In genomic region chr14:31124197-31124596, GRCh38 we compare ENCODE assay signal across 1 cellular context.
TF ChIP-seq lines count a peak whose summit lies in the region.

No MANE protein-coding gene starts in this region.

TF ChIP-seq in HepG2, 621 proteins besides CTCF, POLR2A, EP300 and RAD21 (continued from another document):
- TF ChIP-seq ZSCAN25 (CRISPR knock-in tag; IDR thresholded peaks at IDR 0.05) = no peak
- no peak for TF ChIP-seq POGZ (CRISPR knock-in tag; IDR thresholded peaks at IDR 0.05)
- no peak for TF ChIP-seq ZNF382 (CRISPR knock-in tag; IDR thresholded peaks at IDR 0.05; ENCODE audit: borderline replicate concordance)
- TF ChIP-seq SYNCRIP (IDR thresholded peaks at IDR 0.05; ENCODE audit: insufficient read depth, low read depth, low read length) = no peak
- TF ChIP-seq ZNF121 (CRISPR knock-in tag; IDR thresholded peaks at IDR 0.05) = no peak
- no peak for TF ChIP-seq ZNF562 (CRISPR knock-in tag; IDR thresholded peaks at IDR 0.05; ENCODE audit: borderline replicate concordance)
- TF ChIP-seq ONECUT2 (CRISPR knock-in tag; IDR thresholded peaks at IDR 0.05) = no peak
- no peak for TF ChIP-seq FOXO1 (CRISPR knock-in tag; IDR thresholded peaks at IDR 0.05)
- no peak for TF ChIP-seq FOXP1 (IDR thresholded peaks at IDR 0.05)
- TF ChIP-seq FOXP1 (CRISPR knock-in tag; IDR thresholded peaks at IDR 0.05) = no peak
